Comparison of ENCODE assay signal across 2 cellular contexts in the genomic region with DNA sequence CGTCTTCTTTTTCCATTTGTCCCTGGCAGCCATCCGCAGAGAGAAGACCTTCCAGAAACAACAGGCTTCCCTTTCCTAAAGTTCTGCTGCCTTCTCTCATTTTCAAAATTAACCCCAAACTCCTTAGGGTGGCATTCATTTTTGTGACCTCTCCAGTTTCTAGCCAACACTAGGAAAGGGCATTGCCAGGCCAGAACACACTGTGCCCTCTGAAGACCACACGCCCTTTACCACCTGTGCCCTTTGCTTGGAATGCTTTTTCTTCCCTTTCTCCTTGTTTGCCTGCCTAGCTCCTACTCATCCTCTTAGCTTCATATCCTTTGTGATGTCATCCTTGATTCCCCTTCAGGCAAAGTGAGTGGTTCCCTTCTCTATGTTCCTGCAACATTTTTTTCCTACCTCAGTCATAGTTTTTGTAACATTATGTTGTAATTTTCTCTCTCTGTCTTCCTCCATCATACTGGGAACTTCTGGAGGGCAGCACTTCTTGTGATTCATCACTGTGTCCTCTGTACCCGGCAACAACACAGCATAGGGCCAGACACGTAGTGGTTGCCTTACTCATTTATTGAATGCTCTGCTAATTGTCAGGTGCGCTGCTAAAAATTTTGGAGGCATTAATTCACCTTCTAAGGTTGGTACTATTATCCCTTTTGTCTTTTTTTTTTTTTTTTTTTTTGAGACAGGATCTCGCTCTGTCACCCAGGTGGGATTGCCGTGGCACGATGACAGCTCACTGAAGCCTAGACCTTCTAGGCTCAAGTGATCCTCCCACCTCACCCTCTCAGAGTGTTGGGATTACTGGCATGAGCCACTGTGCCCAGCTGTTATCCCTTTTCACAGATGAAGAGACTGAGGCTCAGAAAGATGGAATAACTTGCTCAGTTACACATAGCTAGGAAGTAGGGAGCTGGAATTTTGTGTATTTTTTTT.
TF ChIP-seq lines count a peak whose summit lies in the region.

No MANE protein-coding gene starts in this region.

TF ChIP-seq in SK-N-SH, 30 proteins besides CTCF, POLR2A, EP300 and RAD21 (continued from another document):
- TF ChIP-seq, protein P1, sequence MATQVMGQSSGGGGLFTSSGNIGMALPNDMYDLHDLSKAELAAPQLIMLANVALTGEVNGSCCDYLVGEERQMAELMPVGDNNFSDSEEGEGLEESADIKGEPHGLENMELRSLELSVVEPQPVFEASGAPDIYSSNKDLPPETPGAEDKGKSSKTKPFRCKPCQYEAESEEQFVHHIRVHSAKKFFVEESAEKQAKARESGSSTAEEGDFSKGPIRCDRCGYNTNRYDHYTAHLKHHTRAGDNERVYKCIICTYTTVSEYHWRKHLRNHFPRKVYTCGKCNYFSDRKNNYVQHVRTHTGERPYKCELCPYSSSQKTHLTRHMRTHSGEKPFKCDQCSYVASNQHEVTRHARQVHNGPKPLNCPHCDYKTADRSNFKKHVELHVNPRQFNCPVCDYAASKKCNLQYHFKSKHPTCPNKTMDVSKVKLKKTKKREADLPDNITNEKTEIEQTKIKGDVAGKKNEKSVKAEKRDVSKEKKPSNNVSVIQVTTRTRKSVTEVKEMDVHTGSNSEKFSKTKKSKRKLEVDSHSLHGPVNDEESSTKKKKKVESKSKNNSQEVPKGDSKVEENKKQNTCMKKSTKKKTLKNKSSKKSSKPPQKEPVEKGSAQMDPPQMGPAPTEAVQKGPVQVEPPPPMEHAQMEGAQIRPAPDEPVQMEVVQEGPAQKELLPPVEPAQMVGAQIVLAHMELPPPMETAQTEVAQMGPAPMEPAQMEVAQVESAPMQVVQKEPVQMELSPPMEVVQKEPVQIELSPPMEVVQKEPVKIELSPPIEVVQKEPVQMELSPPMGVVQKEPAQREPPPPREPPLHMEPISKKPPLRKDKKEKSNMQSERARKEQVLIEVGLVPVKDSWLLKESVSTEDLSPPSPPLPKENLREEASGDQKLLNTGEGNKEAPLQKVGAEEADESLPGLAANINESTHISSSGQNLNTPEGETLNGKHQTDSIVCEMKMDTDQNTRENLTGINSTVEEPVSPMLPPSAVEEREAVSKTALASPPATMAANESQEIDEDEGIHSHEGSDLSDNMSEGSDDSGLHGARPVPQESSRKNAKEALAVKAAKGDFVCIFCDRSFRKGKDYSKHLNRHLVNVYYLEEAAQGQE (IDR thresholded peaks at IDR 0.05; ENCODE audit: low read depth, low read length): no peak
- no peak for TF ChIP-seq NRF1 (IDR thresholded peaks at IDR 0.05; ENCODE audit: low read depth, low read length)
TF ChIP-seq in SK-N-SH: peak in this region for 0.

TF ChIP-seq in SK-N-SH treated with all-trans-retinoic acid at 6 μM for 48 hours, 23 proteins besides CTCF, POLR2A, EP300 and RAD21 (continued from another document):
- no peak for TF ChIP-seq TSHZ2 (CRISPR knock-in tag; IDR thresholded peaks at IDR 0.05)
- TF ChIP-seq GLIS3 (CRISPR knock-in tag; IDR thresholded peaks at IDR 0.05): no peak
- no peak for TF ChIP-seq SNAI2 (CRISPR knock-in tag; IDR thresholded peaks at IDR 0.05)
- TF ChIP-seq TOX (CRISPR knock-in tag; IDR thresholded peaks at IDR 0.05; ENCODE audit: borderline replicate concordance): no peak
- TF ChIP-seq ZNF70 (CRISPR knock-in tag; IDR thresholded peaks at IDR 0.05): no peak
- TF ChIP-seq RARB (CRISPR knock-in tag; IDR thresholded peaks at IDR 0.05): no peak
